Comparison of ENCODE assay signal across 10 cellular contexts in genomic region chr1:54377040-54377691, GRCh38. TPM values are rescaled to one million over a fixed set of nuclear protein-coding genes. Genes with fewer than 3 reads are reported as not detected.
DNase-seq lines count a peak whose midpoint lies in the region; ATAC-seq and TF ChIP-seq lines count a peak whose summit lies in the region.
"Had no signal": no experiment of that assay in that cellular context is flagged by ENCODE, and none has a peak within 500 bp of the region (broad histone marks: within the 10 kb centered on the region; RNA-seq: fewer than 3 reads in every experiment).

No MANE protein-coding gene starts in this region.

- H3K9me3 ChIP-seq in WERI-Rb-1 (ENCODE audit: severe bottlenecking): no peaks in the 10 kb centered on the region

- ATAC-seq in stimulated activated naive CD8-positive, alpha-beta T cell treated with anti-CD3 and anti-CD28 coated beads, Interleukin-15, Interleukin-2, amounts not matched to agents 100 U/mL and 50 U/mL, for 24 hours: no peak
- peak; percentile 34 for ATAC-seq in left colon
- ATAC-seq in HG02571 (IDR thresholded peaks at IDR 0.05; ENCODE audit: unreplicated experiment): no peak

- intact Hi-C loops in left colon (cut with DNase I, micrococcal nuclease): no loop called here

- peak overlapping the region; percentile 94 for H3K27ac ChIP-seq in WERI-Rb-1
- H3K27ac ChIP-seq: C4-2B had no signal

- H3K4me3 Mint-ChIP-seq in stimulated activated naive CD8-positive, alpha-beta T cell treated with anti-CD3 and anti-CD28 coated beads, Interleukin-15, Interleukin-2, amounts not matched to agents 100 ng/mL and 50 ng/mL, for 24 hours: no peak overlapping the region

- H3K36me3 Mint-ChIP-seq in stimulated activated naive CD8-positive, alpha-beta T cell treated with anti-CD3 and anti-CD28 coated beads, Interleukin-15, Interleukin-2, amounts not matched to agents 100 ng/mL and 50 ng/mL, for 24 hours (ENCODE audit: low read depth): peaks cover 24% of the 10 kb centered on the region

- H3K27me3 Mint-ChIP-seq in stimulated activated naive CD8-positive, alpha-beta T cell treated with anti-CD3 and anti-CD28 coated beads, Interleukin-15, Interleukin-2, amounts not matched to agents 100 ng/mL and 50 ng/mL, for 24 hours: no peaks in the 10 kb centered on the region

- no peaks in the 10 kb centered on the region for H3K27me3 ChIP-seq in WERI-Rb-1 (ENCODE audit: insufficient read depth, low read depth, severe bottlenecking)

- H3K4me3 ChIP-seq in WERI-Rb-1 (ENCODE audit: low read depth, low read length): no peak overlapping the region

- peaks cover 95% of the 10 kb centered on the region for H3K4me1 Mint-ChIP-seq in stimulated activated naive CD8-positive, alpha-beta T cell treated with anti-CD3 and anti-CD28 coated beads, Interleukin-15, Interleukin-2, amounts not matched to agents 100 ng/mL and 50 ng/mL, for 24 hours (ENCODE audit: low read depth)

- TF ChIP-seq CTCF in WERI-Rb-1 (IDR thresholded peaks at IDR 0.05; ENCODE audit: low read depth, low read length): no peak

- DNase-seq in stimulated activated naive CD8-positive, alpha-beta T cell treated with anti-CD3 and anti-CD28 coated beads, Interleukin-15, Interleukin-2, amounts not matched to agents 100 U/mL and 50 U/mL, for 24 hours: no peak
- DNase-seq in WERI-Rb-1: peak; percentile 71
- no peak for DNase-seq in left colon
- no peak for DNase-seq in NCI-H2171 (lab: John Stamatoyannopoulos, UW)
- no peak for DNase-seq in ureter (ENCODE audit: low spot score)
- no peak for DNase-seq in NCI-H748 treated with DMSO at 0.1 percent for 48 hours (lab: John Stamatoyannopoulos, UW)
- DNase-seq: activated effector memory CD4-positive, alpha-beta T cell treated with anti-CD3 and anti-CD28 coated beads, Interleukin-2, amount 50 U/mL, for 16 hours had no signal

- H3K36me3 ChIP-seq in WERI-Rb-1: peaks cover 71% of the 10 kb centered on the region

- H3K9me3 Mint-ChIP-seq in stimulated activated naive CD8-positive, alpha-beta T cell treated with anti-CD3 and anti-CD28 coated beads, Interleukin-15, Interleukin-2, amounts not matched to agents 100 ng/mL and 50 ng/mL, for 24 hours: no peaks in the 10 kb centered on the region

- H3K27ac Mint-ChIP-seq in stimulated activated naive CD8-positive, alpha-beta T cell treated with anti-CD3 and anti-CD28 coated beads, Interleukin-15, Interleukin-2, amounts not matched to agents 100 ng/mL and 50 ng/mL, for 24 hours: peak overlapping the region; percentile 72

RNA-seq across cellular contexts. Expression of gene SSBP3, which starts 29.0 kb away (rescaled TPM):
- total RNA-seq in left colon: 10 to 100 TPM; 61.7 to 74.2 TPM
- total RNA-seq in ureter: 47.3 TPM
